26 cellular contexts compared by ENCODE assay signal in the genomic region with DNA sequence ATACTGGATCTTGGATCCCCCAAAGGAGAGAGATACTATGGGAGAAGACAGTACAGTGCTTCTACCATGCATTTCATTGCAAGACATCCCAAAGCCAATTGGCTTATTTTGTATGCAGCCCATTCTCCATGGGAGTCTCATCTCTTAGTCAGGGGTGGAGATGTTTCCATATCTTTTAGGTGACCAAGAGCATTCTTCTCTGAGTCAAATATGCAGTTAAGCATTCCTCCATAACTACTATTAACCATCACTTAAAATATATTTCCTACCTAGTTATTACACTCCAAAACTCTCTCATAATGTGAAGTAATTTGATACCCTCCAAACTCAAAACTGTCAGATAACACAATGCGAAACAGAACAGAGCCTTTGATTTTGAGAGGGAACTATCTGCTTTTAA.
DNase-seq lines count a peak whose midpoint lies in the region; TF ChIP-seq lines count a peak whose summit lies in the region.
"Had no signal": no experiment of that assay in that cellular context is flagged by ENCODE, and none has a peak within 500 bp of the region (broad histone marks: within the 10 kb centered on the region; RNA-seq: fewer than 3 reads in every experiment).

No MANE protein-coding gene starts in this region.

- no peak overlapping the region for H3K27ac ChIP-seq in uterus
- H3K27ac ChIP-seq in WERI-Rb-1 = no peak overlapping the region
- H3K27ac ChIP-seq: psoas muscle, stomach, vagina had no signal

- no peak overlapping the region for H3K4me3 ChIP-seq in choroid plexus epithelial cell (ENCODE audit: low read depth, low read length)
- H3K4me3 ChIP-seq in uterus = no peak overlapping the region
- H3K4me3 ChIP-seq in WERI-Rb-1 (ENCODE audit: low read depth, low read length) = no peak overlapping the region
- H3K4me3 ChIP-seq: K562, psoas muscle, stomach, vagina had no signal

- H3K4me1 Mint-ChIP-seq in immature natural killer cell = no peaks in the 10 kb centered on the region
- H3K4me1 Mint-ChIP-seq: activated CD8-positive, alpha-beta memory T cell treated with anti-CD3 and anti-CD28 coated beads, Interleukin-2, amount 10 ng/mL, durations not matched to agents 7 days and 5 days; CD14-positive monocyte; T-helper 17 cell had no signal

- intact Hi-C loops in uterus (cut with DNase I; ENCODE audit: low total_unique reads) = no loop called here

- no peaks in the 10 kb centered on the region for H3K36me3 Mint-ChIP-seq in immature natural killer cell
- H3K36me3 Mint-ChIP-seq: activated CD8-positive, alpha-beta memory T cell treated with anti-CD3 and anti-CD28 coated beads, Interleukin-2, amount 10 ng/mL, durations not matched to agents 7 days and 5 days; CD14-positive monocyte had no signal

- no peaks in the 10 kb centered on the region for H3K27me3 ChIP-seq in uterus
- H3K27me3 ChIP-seq in WERI-Rb-1 (ENCODE audit: insufficient read depth, low read depth, severe bottlenecking) = no peaks in the 10 kb centered on the region
- H3K27me3 ChIP-seq: stomach, vagina had no signal

- H3K4me3 Mint-ChIP-seq in immature natural killer cell = no peak overlapping the region
- H3K4me3 Mint-ChIP-seq: activated CD8-positive, alpha-beta memory T cell treated with anti-CD3 and anti-CD28 coated beads, Interleukin-2, amount 10 ng/mL, durations not matched to agents 7 days and 5 days; activated T-cell treated with anti-CD3 and anti-CD28 coated beads, Interleukin-2, amount 50 U/mL, for 4 hours; CD14-positive monocyte; T-helper 17 cell had no signal

- TF ChIP-seq CTCF in choroid plexus epithelial cell (conservative IDR thresholded peaks at IDR 0.05; ENCODE audit: low read depth, low read length) (no peak), uterus (IDR thresholded peaks at IDR 0.05) (no peak), WERI-Rb-1 (IDR thresholded peaks at IDR 0.05; ENCODE audit: low read depth, low read length) (no peak)

- peak; percentile 57 for DNase-seq in AG20443 (ENCODE audit: low spot score)
- DNase-seq in HS-27A (ENCODE audit: low read depth) = peak; percentile 72
- DNase-seq in choroid plexus epithelial cell (ENCODE audit: low read depth) = peak; percentile 70
- DNase-seq in non-pigmented ciliary epithelial cell (ENCODE audit: low read depth) = peak; percentile 36
- no peak for DNase-seq in NCI-H345 (lab: John Stamatoyannopoulos, UW)
- no peak for DNase-seq in uterus
- no peak for DNase-seq in immature natural killer cell
- no peak for DNase-seq in WERI-Rb-1
- DNase-seq: activated CD4-positive, alpha-beta T cell treated with anti-CD3 and anti-CD28 coated beads, Interleukin-2, amount 50 U/mL, for 4 hours; activated CD8-positive, alpha-beta memory T cell treated with anti-CD3 and anti-CD28 coated beads, Interleukin-2, amount 10 ng/mL, durations not matched to agents 7 days and 5 days; activated T-cell treated with anti-CD3 and anti-CD28 coated beads, Interleukin-2, amount 50 U/mL, for 4 hours; DMS79 treated with DMSO at 0.1 percent for 48 hours; kidney; left ventricle myocardium superior; mesendoderm; NCI-H1092 treated with DMSO at 0.1 percent for 48 hours; NCI-H2029; NCI-H526; OCI-M1; psoas muscle; stimulated activated CD4-positive, alpha-beta T cell treated with anti-CD3 and anti-CD28 coated beads, Interleukin-4, amount 100 ng/mL, for 1 hour; stomach; T-helper 17 cell had no signal

- H3K9me3 ChIP-seq in uterus = no peaks in the 10 kb centered on the region
- peaks cover 20% of the 10 kb centered on the region for H3K9me3 ChIP-seq in WERI-Rb-1 (ENCODE audit: severe bottlenecking)
- H3K9me3 ChIP-seq: vagina had no signal

- TF ChIP-seq POLR2A in uterus (IDR thresholded peaks at IDR 0.05) = no peak

- H3K9me3 Mint-ChIP-seq in immature natural killer cell = peaks cover 12 to 58% (median 21%) of the 10 kb centered on the region in 6 donors

- no peaks in the 10 kb centered on the region for H3K4me1 ChIP-seq in uterus
- H3K4me1 ChIP-seq: psoas muscle, stomach, vagina had no signal

- H3K36me3 ChIP-seq in uterus (no peaks in the 10 kb centered on the region), WERI-Rb-1 (no peaks in the 10 kb centered on the region)
- H3K36me3 ChIP-seq: stomach, vagina had no signal

- H3K27me3 Mint-ChIP-seq in immature natural killer cell (ENCODE audit: low read depth in 3 of 3) = no peaks in the 10 kb centered on the region
- H3K27me3 Mint-ChIP-seq: activated CD8-positive, alpha-beta memory T cell treated with anti-CD3 and anti-CD28 coated beads, Interleukin-2, amount 10 ng/mL, durations not matched to agents 7 days and 5 days; T-helper 17 cell had no signal

- no peak overlapping the region for H3K27ac Mint-ChIP-seq in immature natural killer cell
- H3K27ac Mint-ChIP-seq: activated CD8-positive, alpha-beta memory T cell treated with anti-CD3 and anti-CD28 coated beads, Interleukin-2, amount 10 ng/mL, durations not matched to agents 7 days and 5 days; CD14-positive monocyte; T-helper 17 cell had no signal

Comparison
In these comparisons a context has a peak if more than half of its experiments do, and no peak if none do; other contexts are left out.
1. DNase-seq: peak in AG20443 (single experiment), HS-27A (single experiment), choroid plexus epithelial cell (single experiment) and non-pigmented ciliary epithelial cell (single experiment); none in NCI-H345 (single experiment), uterus (0 of 2), immature natural killer cell (0 of 3) and WERI-Rb-1 (single experiment).